ENCODE assay signal across 35 cellular contexts in genomic region chr1:228887956-228888355, GRCh38.
"Had no signal": no experiment of that assay in that cellular context is flagged by ENCODE, and none has a peak within 500 bp of the region (broad histone marks: within the 10 kb centered on the region; RNA-seq: fewer than 3 reads in every experiment).

No MANE protein-coding gene starts in this region.

- DNase-seq: activated B cell treated with CpG ODN at 0.5 μM for 24 hours; activated CD4-positive, alpha-beta memory T cell treated with anti-CD3 and anti-CD28 coated beads for 36 hours; activated CD4-positive, alpha-beta T cell treated with anti-CD3 and anti-CD28 coated beads for 4 hours; activated CD4-positive, alpha-beta T cell treated with anti-CD3 and anti-CD28 coated beads, Interleukin-2, amount 10 ng/mL, durations not matched to agents 24 days and 14 days; activated CD4-positive, alpha-beta T cell treated with anti-CD3 and anti-CD28 coated beads, Interleukin-2, amount 50 U/mL, for 1 hour; activated CD4-positive, alpha-beta T cell treated with anti-CD3 and anti-CD28 coated beads, Interleukin-2, amount 50 U/mL, for 4 hours; activated CD4-positive, CD25-positive, alpha-beta regulatory T cell treated with anti-CD3 and anti-CD28 coated beads, Interleukin-2, amount 50 U/mL, for 72 hours; activated CD8-positive, alpha-beta memory T cell treated with anti-CD3 and anti-CD28 coated beads, Interleukin-2, amount 50 U/mL, for 4 hours; activated CD8-positive, alpha-beta T cell treated with anti-CD3 and anti-CD28 coated beads for 36 hours; activated effector memory CD4-positive, alpha-beta T cell treated with anti-CD3 and anti-CD28 coated beads, Interleukin-2, amount 50 U/mL, for 16 hours; activated gamma-delta T cell treated with Interleukin-2 at 50 U/mL for 16 hours; activated naive CD4-positive, alpha-beta T cell; activated naive CD4-positive, alpha-beta T cell treated with anti-CD3 and anti-CD28 coated beads for 36 hours; activated naive CD4-positive, alpha-beta T cell treated with anti-CD3 and anti-CD28 coated beads, Interleukin-2, amount 50 U/mL, for 16 hours; activated naive CD8-positive, alpha-beta T cell treated with anti-CD3 and anti-CD28 coated beads for 36 hours; activated T-cell treated with anti-CD3 and anti-CD28 coated beads for 4 hours; activated T-cell treated with anti-CD3 and anti-CD28 coated beads, Interleukin-2, amount 50 U/mL, for 1 hour; activated T-cell treated with anti-CD3 and anti-CD28 coated beads, Interleukin-2, amount 50 U/mL, for 4 hours; activated T-cell treated with anti-CD3 and anti-CD28 coated beads, Interleukin-2, amount 50 U/mL, for 72 hours; amygdala; anterior cingulate cortex; caudate nucleus; cerebellar nuclear complex; T-helper 1 cell; T-helper 2 cell; T-helper 9 cell had no signal

- H3K4me3 Mint-ChIP-seq: activated B cell treated with CpG ODN at 0.5 μM for 24 hours; activated CD4-positive, alpha-beta memory T cell treated with anti-CD3 and anti-CD28 coated beads for 36 hours; activated CD4-positive, alpha-beta T cell treated with anti-CD3 and anti-CD28 coated beads, Interleukin-2, amount 10 ng/mL, durations not matched to agents 24 days and 14 days; activated CD8-positive, alpha-beta T cell treated with anti-CD3 and anti-CD28 coated beads for 36 hours; activated naive CD4-positive, alpha-beta T cell treated with anti-CD3 and anti-CD28 coated beads for 36 hours; activated naive CD8-positive, alpha-beta T cell treated with anti-CD3 and anti-CD28 coated beads for 36 hours; activated T-cell treated with anti-CD3 and anti-CD28 coated beads, Interleukin-2, amount 50 U/mL, for 4 hours; activated T-cell treated with anti-CD3 and anti-CD28 coated beads, Interleukin-2, amount 50 U/mL, for 72 hours; activated T-helper 1 cell treated with anti-CD3 and anti-CD28 coated beads, Interleukin-12 subunit alpha, Interleukin-12 subunit beta, Interleukin-2, Interleukin-4 antibody, amounts not matched to agents 30 ng/mL and 10 ng/mL and 1 ng/mL, durations not matched to agents 14 hours and 24 hours and 36 hours; activated T-helper 17 cell treated with anti-CD3 and anti-CD28 coated beads, Interleukin-2, amount 50 U/mL, for 72 hours; brain; central memory CD8-positive, alpha-beta T cell; T-helper 1 cell treated with Interleukin-12 subunit alpha and Interleukin-12 subunit beta and Interleukin-4 antibody, amounts not matched to agents 30 μg/mL and 1 μg/mL, for 36 hours; T-helper 2 cell treated with Interferon-gamma antibody and Interleukin-4, amounts not matched to agents 5 μg/mL and 100 μg/mL, for 36 hours had no signal

- H3K27ac ChIP-seq: ascending aorta, cardiac muscle cell had no signal

- H3K4me1 Mint-ChIP-seq: activated B cell treated with CpG ODN at 0.5 μM for 24 hours; activated T-helper 17 cell treated with anti-CD3 and anti-CD28 coated beads, Interleukin-2, amount 50 U/mL, for 72 hours had no signal

- H3K36me3 Mint-ChIP-seq: activated CD4-positive, alpha-beta memory T cell treated with anti-CD3 and anti-CD28 coated beads for 36 hours; activated naive CD4-positive, alpha-beta T cell treated with anti-CD3 and anti-CD28 coated beads, Interleukin-2, amount 50 U/mL, for 72 hours; activated naive CD8-positive, alpha-beta T cell treated with anti-CD3 and anti-CD28 coated beads for 36 hours; brain had no signal

- H3K27ac Mint-ChIP-seq: activated B cell treated with CpG ODN at 0.5 μM for 24 hours; activated CD4-positive, alpha-beta memory T cell treated with anti-CD3 and anti-CD28 coated beads for 36 hours; activated CD4-positive, alpha-beta T cell treated with anti-CD3 and anti-CD28 coated beads, Interleukin-2, amount 10 ng/mL, durations not matched to agents 24 days and 14 days; activated CD8-positive, alpha-beta T cell treated with anti-CD3 and anti-CD28 coated beads for 36 hours; activated naive CD4-positive, alpha-beta T cell treated with anti-CD3 and anti-CD28 coated beads for 36 hours; activated naive CD4-positive, alpha-beta T cell treated with anti-CD3 and anti-CD28 coated beads, Interleukin-2, amount 50 U/mL, for 72 hours; activated naive CD8-positive, alpha-beta T cell treated with anti-CD3 and anti-CD28 coated beads for 36 hours; activated T-cell treated with anti-CD3 and anti-CD28 coated beads, Interleukin-2, amount 50 U/mL, for 72 hours; activated T-helper 1 cell treated with anti-CD3 and anti-CD28 coated beads, Interleukin-12 subunit alpha, Interleukin-12 subunit beta, Interleukin-2, Interleukin-4 antibody, amounts not matched to agents 30 ng/mL and 10 ng/mL and 1 ng/mL, durations not matched to agents 14 hours and 24 hours and 36 hours; activated T-helper 17 cell treated with anti-CD3 and anti-CD28 coated beads, Interleukin-2, amount 50 U/mL, for 72 hours; T-helper 1 cell treated with Interleukin-12 subunit alpha and Interleukin-12 subunit beta and Interleukin-4 antibody, amounts not matched to agents 30 μg/mL and 1 μg/mL, for 36 hours; T-helper 2 cell treated with Interferon-gamma antibody and Interleukin-4, amounts not matched to agents 5 μg/mL and 100 μg/mL, for 36 hours had no signal

- H3K9me3 Mint-ChIP-seq: activated CD4-positive, alpha-beta T cell treated with anti-CD3 and anti-CD28 coated beads, Interleukin-2, amount 10 ng/mL, durations not matched to agents 24 days and 14 days; activated CD8-positive, alpha-beta T cell treated with anti-CD3 and anti-CD28 coated beads for 36 hours; activated naive CD4-positive, alpha-beta T cell treated with anti-CD3 and anti-CD28 coated beads for 36 hours; activated T-helper 17 cell treated with anti-CD3 and anti-CD28 coated beads, Interleukin-2, amount 50 U/mL, for 72 hours; central memory CD8-positive, alpha-beta T cell had no signal

- H3K27me3 Mint-ChIP-seq: activated CD4-positive, alpha-beta memory T cell treated with anti-CD3 and anti-CD28 coated beads for 36 hours; activated CD8-positive, alpha-beta T cell treated with anti-CD3 and anti-CD28 coated beads for 36 hours; activated naive CD8-positive, alpha-beta T cell treated with anti-CD3 and anti-CD28 coated beads for 36 hours had no signal

- ATAC-seq: activated CD8-positive, alpha-beta T cell treated with anti-CD3 and anti-CD28 coated beads for 36 hours; activated naive CD4-positive, alpha-beta T cell treated with anti-CD3 and anti-CD28 coated beads, Interleukin-2, amount 50 U/mL, for 72 hours; activated T-cell treated with anti-CD3 and anti-CD28 coated beads, Interleukin-2, amount 50 U/mL, for 4 hours; activated T-cell treated with anti-CD3 and anti-CD28 coated beads, Interleukin-2, amount 50 U/mL, for 72 hours; activated T-helper 17 cell treated with anti-CD3 and anti-CD28 coated beads, Interleukin-2, amount 50 U/mL, for 72 hours had no signal
